14 cellular contexts compared by ENCODE assay signal in genomic region chr6:142548571-142548970, GRCh38.
DNase-seq lines count a peak whose midpoint lies in the region; ATAC-seq and TF ChIP-seq lines count a peak whose summit lies in the region.
"Had no signal": no experiment of that assay in that cellular context is flagged by ENCODE, and none has a peak within 500 bp of the region (broad histone marks: within the 10 kb centered on the region; RNA-seq: fewer than 3 reads in every experiment).

No MANE protein-coding gene starts in this region.

- no peak for ATAC-seq in activated CD8-positive, alpha-beta T cell treated with anti-CD3 and anti-CD28 coated beads, Interleukin-2, amount 10 ng/mL, durations not matched to agents 7 days and 5 days
- ATAC-seq in activated CD8-positive, alpha-beta T cell treated with anti-CD3 and anti-CD28 coated beads for 36 hours: no peak
- no peak for ATAC-seq in CD8-positive, alpha-beta T cell
- ATAC-seq in HG02759 (IDR thresholded peaks at IDR 0.05; ENCODE audit: unreplicated experiment): no peak
- no peak for ATAC-seq in GM18517 (IDR thresholded peaks at IDR 0.05; ENCODE audit: unreplicated experiment)
- ATAC-seq in HG02852 (IDR thresholded peaks at IDR 0.05; ENCODE audit: unreplicated experiment): no peak
- ATAC-seq: K562 had no signal

- H3K4me3 ChIP-seq in CD8-positive, alpha-beta T cell (ENCODE audit: low read depth, low read length): no peak overlapping the region
- H3K4me3 ChIP-seq: BLaER1 treated with 17β-estradiol and CSF1 and Interleukin-3, amounts not matched to agents 10 nM and 100 nM; GM23248; K562 had no signal

- no peaks in the 10 kb centered on the region for H3K36me3 ChIP-seq in CD8-positive, alpha-beta T cell (ENCODE audit: insufficient read depth, low read length)
- no peaks in the 10 kb centered on the region for H3K36me3 ChIP-seq in KOPT-K1 (ENCODE audit: insufficient read depth, low read length)
- H3K36me3 ChIP-seq: BLaER1 treated with 17β-estradiol and CSF1 and Interleukin-3, amounts not matched to agents 10 nM and 100 nM had no signal

- peaks cover 3% of the 10 kb centered on the region for H3K9me3 Mint-ChIP-seq in activated CD8-positive, alpha-beta T cell treated with anti-CD3 and anti-CD28 coated beads, Interleukin-2, amount 10 ng/mL, durations not matched to agents 7 days and 5 days (ENCODE audit: insufficient read depth)
- H3K9me3 Mint-ChIP-seq in activated CD8-positive, alpha-beta T cell treated with anti-CD3 and anti-CD28 coated beads for 36 hours: no peaks in the 10 kb centered on the region
- H3K9me3 Mint-ChIP-seq in CD8-positive, alpha-beta T cell: no peaks in the 10 kb centered on the region
- H3K9me3 Mint-ChIP-seq: CD4-positive, alpha-beta T cell had no signal

- H3K27ac Mint-ChIP-seq in activated CD8-positive, alpha-beta T cell treated with anti-CD3 and anti-CD28 coated beads, Interleukin-2, amount 10 ng/mL, durations not matched to agents 7 days and 5 days: peak overlapping the region; percentile 48
- H3K27ac Mint-ChIP-seq in activated CD8-positive, alpha-beta T cell treated with anti-CD3 and anti-CD28 coated beads for 36 hours: no peak overlapping the region
- H3K27ac Mint-ChIP-seq in CD8-positive, alpha-beta T cell: peak overlapping the region; percentile 72
- H3K27ac Mint-ChIP-seq: CD4-positive, alpha-beta T cell had no signal

- POLR2A ChIA-PET in activated CD8-positive, alpha-beta T cell treated with anti-CD3 and anti-CD28 coated beads, Interleukin-2, amount 10 ng/mL, durations not matched to agents 7 days and 5 days (lab: Charles Lee): no interaction called here
- POLR2A ChIA-PET in activated CD8-positive, alpha-beta T cell treated with anti-CD3 and anti-CD28 coated beads for 36 hours (lab: Charles Lee): no interaction called here
- POLR2A ChIA-PET in CD8-positive, alpha-beta T cell (lab: Charles Lee): interaction anchor here (0.7 kb wide), 1 partner anchor 506 kb away, joined by 3 read pairs; no protein-coding TSS in a partner anchor

- TF ChIP-seq CTCF in activated CD8-positive, alpha-beta T cell treated with anti-CD3 and anti-CD28 coated beads for 36 hours (IDR thresholded peaks at IDR 0.05): no peak
- no peak for TF ChIP-seq CTCF in CD8-positive, alpha-beta T cell (IDR thresholded peaks at IDR 0.05)

- H3K27me3 Mint-ChIP-seq in activated CD8-positive, alpha-beta T cell treated with anti-CD3 and anti-CD28 coated beads, Interleukin-2, amount 10 ng/mL, durations not matched to agents 7 days and 5 days (ENCODE audit: low read depth): no peaks in the 10 kb centered on the region
- H3K27me3 Mint-ChIP-seq in activated CD8-positive, alpha-beta T cell treated with anti-CD3 and anti-CD28 coated beads for 36 hours: no peaks in the 10 kb centered on the region
- H3K27me3 Mint-ChIP-seq in CD8-positive, alpha-beta T cell (ENCODE audit: low read depth): peaks cover 3% of the 10 kb centered on the region
- H3K27me3 Mint-ChIP-seq: CD4-positive, alpha-beta T cell had no signal

- no peak for DNase-seq in activated CD8-positive, alpha-beta T cell treated with anti-CD3 and anti-CD28 coated beads, Interleukin-2, amount 10 ng/mL, durations not matched to agents 7 days and 5 days
- DNase-seq in activated CD8-positive, alpha-beta T cell treated with anti-CD3 and anti-CD28 coated beads for 36 hours: no peak
- DNase-seq in CD8-positive, alpha-beta T cell: no peak
- peak; percentile 81 for DNase-seq in kidney tubule cell (ENCODE audit: low spot score)
- DNase-seq: ACHN; CD4-positive, alpha-beta T cell; GM23248; H7 had no signal

- H3K36me3 Mint-ChIP-seq in activated CD8-positive, alpha-beta T cell treated with anti-CD3 and anti-CD28 coated beads, Interleukin-2, amount 10 ng/mL, durations not matched to agents 7 days and 5 days (ENCODE audit: low read depth): peaks cover 8% of the 10 kb centered on the region
- H3K36me3 Mint-ChIP-seq in activated CD8-positive, alpha-beta T cell treated with anti-CD3 and anti-CD28 coated beads for 36 hours (ENCODE audit: low read depth): no peaks in the 10 kb centered on the region
- no peaks in the 10 kb centered on the region for H3K36me3 Mint-ChIP-seq in CD8-positive, alpha-beta T cell

- H3K27ac ChIP-seq in CD8-positive, alpha-beta T cell (ENCODE audit: low read depth, low read length): no peak overlapping the region
- peak overlapping the region; percentile 10 for H3K27ac ChIP-seq in KOPT-K1 (ENCODE audit: low read depth, low read length, poor library complexity, severe bottlenecking)
- H3K27ac ChIP-seq: BLaER1 treated with 17β-estradiol and CSF1 and Interleukin-3, amounts not matched to agents 10 nM and 100 nM; GM23248 had no signal

- no peaks in the 10 kb centered on the region for H3K27me3 ChIP-seq in CD8-positive, alpha-beta T cell (ENCODE audit: insufficient read depth, low read length)
- H3K27me3 ChIP-seq: BLaER1 treated with 17β-estradiol and CSF1 and Interleukin-3, amounts not matched to agents 10 nM and 100 nM had no signal

- no peak overlapping the region for H3K4me3 Mint-ChIP-seq in activated CD8-positive, alpha-beta T cell treated with anti-CD3 and anti-CD28 coated beads, Interleukin-2, amount 10 ng/mL, durations not matched to agents 7 days and 5 days
- no peak overlapping the region for H3K4me3 Mint-ChIP-seq in activated CD8-positive, alpha-beta T cell treated with anti-CD3 and anti-CD28 coated beads for 36 hours
- H3K4me3 Mint-ChIP-seq in CD8-positive, alpha-beta T cell: no peak overlapping the region
- H3K4me3 Mint-ChIP-seq: CD4-positive, alpha-beta T cell had no signal

- intact Hi-C loops in activated CD8-positive, alpha-beta T cell treated with anti-CD3 and anti-CD28 coated beads for 36 hours (cut with micrococcal nuclease): loop anchor here (5.0 kb wide), 1 partner anchor 61 kb away; no protein-coding TSS in a partner anchor
- intact Hi-C loops in CD8-positive, alpha-beta T cell (cut with DNase I, micrococcal nuclease): no loop called here

- H3K4me1 ChIP-seq in CD8-positive, alpha-beta T cell (ENCODE audit: insufficient read depth, low read length): peaks cover 50% of the 10 kb centered on the region

- H3K4me1 Mint-ChIP-seq in activated CD8-positive, alpha-beta T cell treated with anti-CD3 and anti-CD28 coated beads, Interleukin-2, amount 10 ng/mL, durations not matched to agents 7 days and 5 days (ENCODE audit: low read depth): peaks cover 54% of the 10 kb centered on the region
- peaks cover 42% of the 10 kb centered on the region for H3K4me1 Mint-ChIP-seq in activated CD8-positive, alpha-beta T cell treated with anti-CD3 and anti-CD28 coated beads for 36 hours (ENCODE audit: low read depth)
- H3K4me1 Mint-ChIP-seq in CD8-positive, alpha-beta T cell (ENCODE audit: low read depth): peaks cover 46% of the 10 kb centered on the region

- H3K9me3 ChIP-seq in CD8-positive, alpha-beta T cell (ENCODE audit: low read length): no peaks in the 10 kb centered on the region
- H3K9me3 ChIP-seq in KOPT-K1 (ENCODE audit: insufficient read depth, low read length, poor library complexity, severe bottlenecking): no peaks in the 10 kb centered on the region
- H3K9me3 ChIP-seq: BLaER1 treated with 17β-estradiol and CSF1 and Interleukin-3, amounts not matched to agents 10 nM and 100 nM had no signal

- CTCF ChIA-PET in activated CD8-positive, alpha-beta T cell treated with anti-CD3 and anti-CD28 coated beads, Interleukin-2, amount 10 ng/mL, durations not matched to agents 7 days and 5 days (lab: Charles Lee): no interaction called here
- CTCF ChIA-PET in activated CD8-positive, alpha-beta T cell treated with anti-CD3 and anti-CD28 coated beads for 36 hours (lab: Charles Lee): interaction anchor here (1.2 kb wide), 1 partner anchor 18 kb away, joined by 4 read pairs; no protein-coding TSS in a partner anchor
- CTCF ChIA-PET in CD8-positive, alpha-beta T cell (lab: Charles Lee): no interaction called here
